In genomic region chr19:29486961-29487360, GRCh38 we compare ENCODE assay signal across 7 cellular contexts. TPM values are rescaled to one million over a fixed set of nuclear protein-coding genes. Genes with fewer than 3 reads are reported as not detected.
"Had no signal": no experiment of that assay in that cellular context is flagged by ENCODE, and none has a peak within 500 bp of the region (broad histone marks: within the 10 kb centered on the region; RNA-seq: fewer than 3 reads in every experiment).

No MANE protein-coding gene starts in this region.

RNA-seq across cellular contexts. Expression of gene VSTM2B, which starts 38.8 kb away (rescaled TPM):
- total RNA-seq: M059J, OCI-LY7, PC-9, Right ventricle myocardium inferior, RPMI7951, SJCRH30, SK-MEL-5 had no signal
